In genomic region chr13:32553720-32554119, GRCh38 we compare ENCODE assay signal across 19 cellular contexts. TPM values are rescaled to one million over a fixed set of nuclear protein-coding genes. Genes with fewer than 3 reads are reported as not detected.
DNase-seq lines count a peak whose midpoint lies in the region; ATAC-seq, FAIRE-seq and TF ChIP-seq lines count a peak whose summit lies in the region.
"Had no signal": no experiment of that assay in that cellular context is flagged by ENCODE, and none has a peak within 500 bp of the region (broad histone marks: within the 10 kb centered on the region; RNA-seq: fewer than 3 reads in every experiment).

No MANE protein-coding gene starts in this region.

- H3K9me2 ChIP-seq in Karpas-422 (replicated peaks; ENCODE audit: insufficient read depth, low read length), result no peaks in the 10 kb centered on the region

- no peak overlapping the region for H3K9ac ChIP-seq in Karpas-422 (ENCODE audit: low read length)
- H3K9ac ChIP-seq: BLaER1 had no signal

- TF ChIP-seq POLR2A in GM12891 (IDR thresholded peaks at IDR 0.05; ENCODE audit: low read depth, low read length), result no peak

- no peaks in the 10 kb centered on the region for H4K20me1 ChIP-seq in Karpas-422 (ENCODE audit: insufficient read depth, low read depth, low read length)
- H4K20me1 ChIP-seq: BLaER1 had no signal

- FAIRE-seq in GM12891 (lab: Jason Lieb, UNC), result no peak
- FAIRE-seq: HTR-8/SVneo, K562 had no signal

- peak overlapping the region; percentile 2 for H3K4me2 ChIP-seq in Karpas-422 (ENCODE audit: low read depth, low read length, poor library complexity, severe bottlenecking)
- H3K4me2 ChIP-seq: BLaER1 had no signal

- no peak overlapping the region for H2AFZ ChIP-seq in Karpas-422 (ENCODE audit: low read length)

- H3K4me3 ChIP-seq in Karpas-422 (ENCODE audit: low read length) (no peak overlapping the region), left ventricle myocardium inferior (no peak overlapping the region)
- H3K4me3 ChIP-seq: BLaER1, K562 had no signal

- intact Hi-C loops in left ventricle myocardium inferior (cut with micrococcal nuclease), result no loop called here

- H3K79me2 ChIP-seq in Karpas-422 (ENCODE audit: low read length), result no peaks in the 10 kb centered on the region

- ATAC-seq in GM21360 (IDR thresholded peaks at IDR 0.05; ENCODE audit: unreplicated experiment), result peak; percentile 76
- peak; percentile 60 to 61 for ATAC-seq in stimulated activated naive B cell treated with anti-CD40 and anti-IgM and Interleukin-4, amounts not matched to agents 10 μg/mL and 1 μg/mL and 100 μg/mL, for 72 hours (replicated peaks)
- ATAC-seq in HG03565 (IDR thresholded peaks at IDR 0.05; ENCODE audit: unreplicated experiment), result no peak
- ATAC-seq: K562 had no signal

- DNase-seq in GM12891 (ENCODE audit: insufficient read length, low spot score) (no peak), Karpas-422 (peak; percentile 47), left ventricle myocardium inferior (no peak)
- no peak for DNase-seq in stimulated activated naive B cell treated with anti-CD40 and anti-IgM and Interleukin-4, amounts not matched to agents 10 μg/mL and 1 μg/mL and 100 μg/mL, for 72 hours
- no peak for DNase-seq in stimulated activated CD4-positive, alpha-beta T cell treated with anti-CD3 and anti-CD28 coated beads, Interleukin-1b, Interleukin-23, amount 100 ng/mL, for 48 hours
- DNase-seq: 8988T; CD4-positive, alpha-beta memory T cell; DMS153; DMS79; GDM1; GOT3; H9; IMR-90 had no signal

- H3K27me3 Mint-ChIP-seq in stimulated activated naive B cell treated with anti-CD40 and anti-IgM and Interleukin-4, amounts not matched to agents 10 μg/mL and 1 μg/mL and 100 μg/mL, for 72 hours, result peaks cover 4 to 6% of the 10 kb centered on the region in 2 donors

- no peaks in the 10 kb centered on the region for H3K36me3 ChIP-seq in Karpas-422 (ENCODE audit: insufficient read depth, low read length)
- no peaks in the 10 kb centered on the region for H3K36me3 ChIP-seq in left ventricle myocardium inferior
- H3K36me3 ChIP-seq: BLaER1 had no signal

- H3K9me3 Mint-ChIP-seq in stimulated activated naive B cell treated with anti-CD40 and anti-IgM and Interleukin-4, amounts not matched to agents 10 μg/mL and 1 μg/mL and 100 μg/mL, for 72 hours, result no peaks in the 10 kb centered on the region
- H3K9me3 Mint-ChIP-seq: H9 had no signal

- no peak overlapping the region for H3K4me3 Mint-ChIP-seq in stimulated activated naive B cell treated with anti-CD40 and anti-IgM and Interleukin-4, amounts not matched to agents 10 μg/mL and 1 μg/mL and 100 μg/mL, for 72 hours
- H3K4me3 Mint-ChIP-seq: CD14-positive monocyte, H9 had no signal

- no peaks in the 10 kb centered on the region for H3K27me3 ChIP-seq in Karpas-422 (ENCODE audit: low read length)
- H3K27me3 ChIP-seq in left ventricle myocardium inferior (ENCODE audit: low read depth), result no peaks in the 10 kb centered on the region
- H3K27me3 ChIP-seq: BLaER1 had no signal

- no peak for TF ChIP-seq CTCF in left ventricle myocardium inferior (IDR thresholded peaks at IDR 0.05; ENCODE audit: borderline replicate concordance)

- H3K4me1 Mint-ChIP-seq in stimulated activated naive B cell treated with anti-CD40 and anti-IgM and Interleukin-4, amounts not matched to agents 10 μg/mL and 1 μg/mL and 100 μg/mL, for 72 hours, result peaks cover 3 to 5% of the 10 kb centered on the region in 2 donors
- H3K4me1 Mint-ChIP-seq: CD4-positive, alpha-beta memory T cell; H9 had no signal

- peaks cover 24% of the 10 kb centered on the region for H3K4me1 ChIP-seq in Karpas-422 (ENCODE audit: low read length)
- no peaks in the 10 kb centered on the region for H3K4me1 ChIP-seq in left ventricle myocardium inferior
- H3K4me1 ChIP-seq: BLaER1 had no signal

- H3K27ac Mint-ChIP-seq in stimulated activated naive B cell treated with anti-CD40 and anti-IgM and Interleukin-4, amounts not matched to agents 10 μg/mL and 1 μg/mL and 100 μg/mL, for 72 hours, result peak overlapping the region; percentile 11
- H3K27ac Mint-ChIP-seq: CD14-positive monocyte; CD4-positive, alpha-beta memory T cell; H9 had no signal

- H3K36me3 Mint-ChIP-seq in stimulated activated naive B cell treated with anti-CD40 and anti-IgM and Interleukin-4, amounts not matched to agents 10 μg/mL and 1 μg/mL and 100 μg/mL, for 72 hours, result no peaks in the 10 kb centered on the region
- H3K36me3 Mint-ChIP-seq: CD14-positive monocyte; CD4-positive, alpha-beta memory T cell had no signal

- H3K9me3 ChIP-seq in Karpas-422 (ENCODE audit: low read length), result no peaks in the 10 kb centered on the region
- no peaks in the 10 kb centered on the region for H3K9me3 ChIP-seq in left ventricle myocardium inferior (replicated peaks)
- H3K9me3 ChIP-seq: BLaER1 had no signal

- H3K27ac ChIP-seq in Karpas-422 (ENCODE audit: low read length) (no peak overlapping the region), left ventricle myocardium inferior (replicated peaks) (no peak overlapping the region)
- H3K27ac ChIP-seq: BLaER1 had no signal

TF ChIP-seq in GM12891, 5 proteins besides CTCF, POLR2A, EP300 and RAD21:
- TF ChIP-seq PAX5 (IDR thresholded peaks at IDR 0.05; ENCODE audit: insufficient read depth, low read length, severe bottlenecking) (peak; percentile 12), SPI1 (IDR thresholded peaks at IDR 0.05; ENCODE audit: low read depth, low read length) (no peak), POU2F2 (IDR thresholded peaks at IDR 0.05; ENCODE audit: low read depth, low read length) (peak; percentile 40; the same call in 1 of the 2 replicates), TAF1 (IDR thresholded peaks at IDR 0.05; ENCODE audit: low read depth, low read length) (no peak), POLR2AphosphoS5 (IDR thresholded peaks at IDR 0.05; ENCODE audit: low read depth, low read length) (no peak)

RNA-seq across cellular contexts. Expression of gene N4BP2L2, which starts 15.1 kb away (rescaled TPM):
- 35.7 TPM for polyA plus RNA-seq in GM12891 (2012; ENCODE audit: low read depth, missing spikeins)
- total RNA-seq in Karpas-422 (2014; rRNA removed; shearing (Covaris generic); ENCODE audit: low replicate concordance), result 71.2 and 138 TPM in 2 replicates
- 131 TPM for total RNA-seq in left ventricle myocardium inferior

RNA-seq across cellular contexts. Expression of gene PDS5B, which starts 32.5 kb away (rescaled TPM):
- 16.9 TPM for polyA plus RNA-seq in GM12891 (2012; ENCODE audit: low read depth, missing spikeins)
- 30.5 and 61.2 TPM in 2 replicates for total RNA-seq in Karpas-422 (2014; rRNA removed; shearing (Covaris generic); ENCODE audit: low replicate concordance)
- total RNA-seq in left ventricle myocardium inferior, result 20.4 TPM
